Comparison of ENCODE assay signal across 1 cellular context in genomic region chr3:54827056-54827687, GRCh38.
TF ChIP-seq lines count a peak whose summit lies in the region.

No MANE protein-coding gene starts in this region.

TF ChIP-seq in GM23338, 12 proteins besides CTCF, POLR2A, EP300 and RAD21 (continued from another document):
- no peak for TF ChIP-seq ETS1 (IDR thresholded peaks at IDR 0.05)
- TF ChIP-seq ZNF114 (CRISPR knock-in tag; IDR thresholded peaks at IDR 0.05), result no peak
- TF ChIP-seq ZNF462 (CRISPR knock-in tag; IDR thresholded peaks at IDR 0.05), result no peak
- TF ChIP-seq STAT1 (IDR thresholded peaks at IDR 0.05; ENCODE audit: unreplicated experiment), result no peak
- TF ChIP-seq JUNB (IDR thresholded peaks at IDR 0.05; ENCODE audit: unreplicated experiment), result no peak
- TF ChIP-seq EZH2phosphoT487 (IDR thresholded peaks at IDR 0.05; ENCODE audit: unreplicated experiment), result no peak
- no peak for TF ChIP-seq NANOG (IDR thresholded peaks at IDR 0.05; ENCODE audit: borderline replicate concordance)
- no peak for TF ChIP-seq POLR2AphosphoS5 (IDR thresholded peaks at IDR 0.05; ENCODE audit: low read depth)
- TF ChIP-seq REST (IDR thresholded peaks at IDR 0.05; ENCODE audit: unreplicated experiment), result no peak
